ENCODE assay signal across 10 cellular contexts in the genomic region with DNA sequence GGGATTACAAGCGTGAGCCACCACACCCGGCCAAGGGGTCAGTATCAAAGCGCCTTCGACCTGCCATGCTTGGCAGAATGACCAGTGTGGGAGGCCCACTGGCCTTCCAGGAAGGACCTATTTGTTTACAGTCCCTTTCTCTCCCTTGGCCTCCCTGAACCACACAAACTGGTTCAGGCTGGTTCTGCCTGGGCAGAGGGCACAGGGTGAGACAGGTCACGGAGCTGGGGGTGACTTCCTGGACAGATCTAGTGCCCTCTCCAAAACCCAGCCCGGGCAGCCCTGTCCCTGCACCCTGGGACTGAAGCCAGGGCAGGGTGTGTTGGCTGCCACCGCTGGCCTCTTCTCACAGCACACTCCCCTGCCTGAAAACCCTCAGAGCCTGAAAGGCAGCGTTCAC. TPM values are rescaled to one million over a fixed set of nuclear protein-coding genes. Genes with fewer than 3 reads are reported as not detected.
DNase-seq lines count a peak whose midpoint lies in the region; ATAC-seq and TF ChIP-seq lines count a peak whose summit lies in the region.
"Had no signal": no experiment of that assay in that cellular context is flagged by ENCODE, and none has a peak within 500 bp of the region (broad histone marks: within the 10 kb centered on the region; RNA-seq: fewer than 3 reads in every experiment).

No MANE protein-coding gene starts in this region.

- no peak for DNase-seq in activated naive CD4-positive, alpha-beta T cell treated with anti-CD3 and anti-CD28 coated beads for 36 hours
- no peak for DNase-seq in activated naive CD4-positive, alpha-beta T cell (lab: John Stamatoyannopoulos, UW)
- DNase-seq in effector memory CD8-positive, alpha-beta T cell = no peak
- no peak for DNase-seq in natural killer cell
- DNase-seq in upper lobe of left lung = peak in 1 of 2 donors; percentile 83
- DNase-seq: NCI-H2171 treated with DMSO at 0.1 percent for 48 hours had no signal

- TF ChIP-seq CTCF in natural killer cell (IDR thresholded peaks at IDR 0.05) = no peak
- no peak for TF ChIP-seq CTCF in upper lobe of left lung (IDR thresholded peaks at IDR 0.05)

- peak overlapping the region; percentile 67 for H3K27ac Mint-ChIP-seq in activated naive CD4-positive, alpha-beta T cell treated with anti-CD3 and anti-CD28 coated beads for 36 hours
- peak overlapping the region; percentile 91 to 95 for H3K27ac Mint-ChIP-seq in effector memory CD8-positive, alpha-beta T cell
- H3K27ac Mint-ChIP-seq in natural killer cell = peak overlapping the region; percentile 90 to 98

- no peak overlapping the region for H3K4me3 Mint-ChIP-seq in activated naive CD4-positive, alpha-beta T cell treated with anti-CD3 and anti-CD28 coated beads for 36 hours
- peak overlapping the region; percentile 69 to 75 for H3K4me3 Mint-ChIP-seq in effector memory CD8-positive, alpha-beta T cell
- H3K4me3 Mint-ChIP-seq in natural killer cell = peak overlapping the region; percentile 75

- peaks cover 23% of the 10 kb centered on the region for H3K36me3 Mint-ChIP-seq in activated naive CD4-positive, alpha-beta T cell treated with anti-CD3 and anti-CD28 coated beads for 36 hours (ENCODE audit: low read depth)
- peaks cover 88% of the 10 kb centered on the region for H3K36me3 Mint-ChIP-seq in effector memory CD8-positive, alpha-beta T cell (ENCODE audit: insufficient read depth)
- no peaks in the 10 kb centered on the region for H3K36me3 Mint-ChIP-seq in natural killer cell

- H3K36me3 ChIP-seq in upper lobe of left lung = peaks cover 3 to 45% (median 27%) of the 10 kb centered on the region in 4 donors

- H3K9me3 Mint-ChIP-seq in activated naive CD4-positive, alpha-beta T cell treated with anti-CD3 and anti-CD28 coated beads for 36 hours = no peaks in the 10 kb centered on the region
- H3K9me3 Mint-ChIP-seq in effector memory CD8-positive, alpha-beta T cell = no peaks in the 10 kb centered on the region
- H3K9me3 Mint-ChIP-seq in natural killer cell = no peaks in the 10 kb centered on the region

- no peaks in the 10 kb centered on the region for H3K27me3 ChIP-seq in upper lobe of left lung

- peak in 1 of 4 donors; percentile 65 for TF ChIP-seq EP300 in upper lobe of left lung (IDR thresholded peaks at IDR 0.05)

- TF ChIP-seq POLR2A in upper lobe of left lung (IDR thresholded peaks at IDR 0.05) = no peak

- peaks cover 82% of the 10 kb centered on the region for H3K4me1 Mint-ChIP-seq in activated naive CD4-positive, alpha-beta T cell treated with anti-CD3 and anti-CD28 coated beads for 36 hours (ENCODE audit: low read depth)
- peaks cover 68 to 71% of the 10 kb centered on the region in 2 donors for H3K4me1 Mint-ChIP-seq in effector memory CD8-positive, alpha-beta T cell (ENCODE audit: low read depth in 2 of 2)
- peaks cover 68 to 76% of the 10 kb centered on the region in 2 donors for H3K4me1 Mint-ChIP-seq in natural killer cell

- H3K9me3 ChIP-seq in upper lobe of left lung = no peaks in the 10 kb centered on the region

- H3K4me1 ChIP-seq in upper lobe of left lung = peaks cover 49 to 84% (median 66%) of the 10 kb centered on the region in 4 donors

- intact Hi-C loops in activated naive CD4-positive, alpha-beta T cell treated with anti-CD3 and anti-CD28 coated beads for 36 hours (cut with micrococcal nuclease) = no loop called here
- intact Hi-C loops in natural killer cell (cut with micrococcal nuclease) = no loop called here

- H3K27me3 Mint-ChIP-seq in activated naive CD4-positive, alpha-beta T cell treated with anti-CD3 and anti-CD28 coated beads for 36 hours (ENCODE audit: low read depth) = no peaks in the 10 kb centered on the region
- H3K27me3 Mint-ChIP-seq in effector memory CD8-positive, alpha-beta T cell = no peaks in the 10 kb centered on the region
- H3K27me3 Mint-ChIP-seq in natural killer cell (ENCODE audit: low read depth in 2 of 2) = no peaks in the 10 kb centered on the region

- peak overlapping the region; percentile 38 to 72 (median 62) for H3K27ac ChIP-seq in upper lobe of left lung

- H3K4me3 ChIP-seq in upper lobe of left lung = no peak overlapping the region

- CTCF ChIA-PET in activated naive CD4-positive, alpha-beta T cell treated with anti-CD3 and anti-CD28 coated beads for 36 hours (lab: Charles Lee) = interaction anchor here (0.6 to 3.4 kb wide), 3 partner anchors 10 to 66 kb away, joined by 3 to 18 read pairs (median 3); no protein-coding TSS in a partner anchor

- 58 to 68% methylated on average over 4 to 8 of the region's 8 CpGs for WGBS in upper lobe of left lung, 2 donors

- ATAC-seq in effector memory CD8-positive, alpha-beta T cell (replicated peaks) = no peak
- ATAC-seq in natural killer cell = no peak
- peak in 1 of 2 donors; percentile 65 for ATAC-seq in upper lobe of left lung (ENCODE audit: low FRiP score in 2 of 2)
- ATAC-seq in HG03442 (IDR thresholded peaks at IDR 0.05; ENCODE audit: unreplicated experiment) = no peak
- ATAC-seq in HG03342 (IDR thresholded peaks at IDR 0.05; ENCODE audit: unreplicated experiment) = no peak
- ATAC-seq in GM21737 (IDR thresholded peaks at IDR 0.05; ENCODE audit: unreplicated experiment) = no peak
- ATAC-seq: Panc1 had no signal

RNA-seq across cellular contexts. Expression of gene PLEKHF1, which starts 11.3 kb away (rescaled TPM):
- total RNA-seq in activated naive CD4-positive, alpha-beta T cell treated with anti-CD3 and anti-CD28 coated beads for 36 hours = 10 to 100 TPM; 20.7 to 21.0 TPM
- total RNA-seq in natural killer cell (10 to 100 TPM; 53.0 to 81.8 (median 53.8) TPM), upper lobe of left lung (10 to 100 TPM; 10.6 to 21.0 (median 14.2) TPM)

RNA-seq across cellular contexts. Expression of gene C19orf12, which starts 38.5 kb away (rescaled TPM):
- total RNA-seq in activated naive CD4-positive, alpha-beta T cell treated with anti-CD3 and anti-CD28 coated beads for 36 hours = 10 to 100 TPM; 21.6 to 24.3 TPM
- total RNA-seq in natural killer cell (10 to 100 TPM; 33.1 to 52.6 (median 47.5) TPM), upper lobe of left lung (10 to 100 TPM; 11.4 to 30.4 (median 21.4) TPM)
